In the genomic region with DNA sequence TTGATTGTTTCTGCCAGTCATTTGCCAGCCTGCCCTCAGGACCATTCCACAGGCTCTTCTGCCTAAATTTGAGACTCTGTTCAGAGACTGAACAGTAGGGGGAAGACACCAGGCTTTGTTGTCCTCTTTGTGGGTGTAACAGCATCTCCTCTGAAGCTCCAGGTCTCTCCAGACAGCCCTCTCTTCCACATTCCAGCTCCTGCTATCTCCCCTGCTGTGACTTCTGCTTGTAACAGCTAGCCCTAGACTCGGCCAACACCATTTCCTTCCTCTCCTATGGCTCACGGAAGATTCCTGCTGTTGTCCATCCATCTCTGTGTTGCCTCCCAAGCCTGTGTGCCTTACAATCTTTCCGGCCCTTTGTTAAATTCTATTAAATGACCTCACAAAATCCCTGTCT, we compare ENCODE assay signal across 1 cellular context.
TF ChIP-seq lines count a peak whose summit lies in the region.

No MANE protein-coding gene starts in this region.

TF ChIP-seq in GM23338, 12 proteins besides CTCF, POLR2A, EP300 and RAD21 (continued from another document):
- TF ChIP-seq, protein P1, sequence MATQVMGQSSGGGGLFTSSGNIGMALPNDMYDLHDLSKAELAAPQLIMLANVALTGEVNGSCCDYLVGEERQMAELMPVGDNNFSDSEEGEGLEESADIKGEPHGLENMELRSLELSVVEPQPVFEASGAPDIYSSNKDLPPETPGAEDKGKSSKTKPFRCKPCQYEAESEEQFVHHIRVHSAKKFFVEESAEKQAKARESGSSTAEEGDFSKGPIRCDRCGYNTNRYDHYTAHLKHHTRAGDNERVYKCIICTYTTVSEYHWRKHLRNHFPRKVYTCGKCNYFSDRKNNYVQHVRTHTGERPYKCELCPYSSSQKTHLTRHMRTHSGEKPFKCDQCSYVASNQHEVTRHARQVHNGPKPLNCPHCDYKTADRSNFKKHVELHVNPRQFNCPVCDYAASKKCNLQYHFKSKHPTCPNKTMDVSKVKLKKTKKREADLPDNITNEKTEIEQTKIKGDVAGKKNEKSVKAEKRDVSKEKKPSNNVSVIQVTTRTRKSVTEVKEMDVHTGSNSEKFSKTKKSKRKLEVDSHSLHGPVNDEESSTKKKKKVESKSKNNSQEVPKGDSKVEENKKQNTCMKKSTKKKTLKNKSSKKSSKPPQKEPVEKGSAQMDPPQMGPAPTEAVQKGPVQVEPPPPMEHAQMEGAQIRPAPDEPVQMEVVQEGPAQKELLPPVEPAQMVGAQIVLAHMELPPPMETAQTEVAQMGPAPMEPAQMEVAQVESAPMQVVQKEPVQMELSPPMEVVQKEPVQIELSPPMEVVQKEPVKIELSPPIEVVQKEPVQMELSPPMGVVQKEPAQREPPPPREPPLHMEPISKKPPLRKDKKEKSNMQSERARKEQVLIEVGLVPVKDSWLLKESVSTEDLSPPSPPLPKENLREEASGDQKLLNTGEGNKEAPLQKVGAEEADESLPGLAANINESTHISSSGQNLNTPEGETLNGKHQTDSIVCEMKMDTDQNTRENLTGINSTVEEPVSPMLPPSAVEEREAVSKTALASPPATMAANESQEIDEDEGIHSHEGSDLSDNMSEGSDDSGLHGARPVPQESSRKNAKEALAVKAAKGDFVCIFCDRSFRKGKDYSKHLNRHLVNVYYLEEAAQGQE (IDR thresholded peaks at IDR 0.05; ENCODE audit: unreplicated experiment) = no peak
- TF ChIP-seq, protein P2, sequence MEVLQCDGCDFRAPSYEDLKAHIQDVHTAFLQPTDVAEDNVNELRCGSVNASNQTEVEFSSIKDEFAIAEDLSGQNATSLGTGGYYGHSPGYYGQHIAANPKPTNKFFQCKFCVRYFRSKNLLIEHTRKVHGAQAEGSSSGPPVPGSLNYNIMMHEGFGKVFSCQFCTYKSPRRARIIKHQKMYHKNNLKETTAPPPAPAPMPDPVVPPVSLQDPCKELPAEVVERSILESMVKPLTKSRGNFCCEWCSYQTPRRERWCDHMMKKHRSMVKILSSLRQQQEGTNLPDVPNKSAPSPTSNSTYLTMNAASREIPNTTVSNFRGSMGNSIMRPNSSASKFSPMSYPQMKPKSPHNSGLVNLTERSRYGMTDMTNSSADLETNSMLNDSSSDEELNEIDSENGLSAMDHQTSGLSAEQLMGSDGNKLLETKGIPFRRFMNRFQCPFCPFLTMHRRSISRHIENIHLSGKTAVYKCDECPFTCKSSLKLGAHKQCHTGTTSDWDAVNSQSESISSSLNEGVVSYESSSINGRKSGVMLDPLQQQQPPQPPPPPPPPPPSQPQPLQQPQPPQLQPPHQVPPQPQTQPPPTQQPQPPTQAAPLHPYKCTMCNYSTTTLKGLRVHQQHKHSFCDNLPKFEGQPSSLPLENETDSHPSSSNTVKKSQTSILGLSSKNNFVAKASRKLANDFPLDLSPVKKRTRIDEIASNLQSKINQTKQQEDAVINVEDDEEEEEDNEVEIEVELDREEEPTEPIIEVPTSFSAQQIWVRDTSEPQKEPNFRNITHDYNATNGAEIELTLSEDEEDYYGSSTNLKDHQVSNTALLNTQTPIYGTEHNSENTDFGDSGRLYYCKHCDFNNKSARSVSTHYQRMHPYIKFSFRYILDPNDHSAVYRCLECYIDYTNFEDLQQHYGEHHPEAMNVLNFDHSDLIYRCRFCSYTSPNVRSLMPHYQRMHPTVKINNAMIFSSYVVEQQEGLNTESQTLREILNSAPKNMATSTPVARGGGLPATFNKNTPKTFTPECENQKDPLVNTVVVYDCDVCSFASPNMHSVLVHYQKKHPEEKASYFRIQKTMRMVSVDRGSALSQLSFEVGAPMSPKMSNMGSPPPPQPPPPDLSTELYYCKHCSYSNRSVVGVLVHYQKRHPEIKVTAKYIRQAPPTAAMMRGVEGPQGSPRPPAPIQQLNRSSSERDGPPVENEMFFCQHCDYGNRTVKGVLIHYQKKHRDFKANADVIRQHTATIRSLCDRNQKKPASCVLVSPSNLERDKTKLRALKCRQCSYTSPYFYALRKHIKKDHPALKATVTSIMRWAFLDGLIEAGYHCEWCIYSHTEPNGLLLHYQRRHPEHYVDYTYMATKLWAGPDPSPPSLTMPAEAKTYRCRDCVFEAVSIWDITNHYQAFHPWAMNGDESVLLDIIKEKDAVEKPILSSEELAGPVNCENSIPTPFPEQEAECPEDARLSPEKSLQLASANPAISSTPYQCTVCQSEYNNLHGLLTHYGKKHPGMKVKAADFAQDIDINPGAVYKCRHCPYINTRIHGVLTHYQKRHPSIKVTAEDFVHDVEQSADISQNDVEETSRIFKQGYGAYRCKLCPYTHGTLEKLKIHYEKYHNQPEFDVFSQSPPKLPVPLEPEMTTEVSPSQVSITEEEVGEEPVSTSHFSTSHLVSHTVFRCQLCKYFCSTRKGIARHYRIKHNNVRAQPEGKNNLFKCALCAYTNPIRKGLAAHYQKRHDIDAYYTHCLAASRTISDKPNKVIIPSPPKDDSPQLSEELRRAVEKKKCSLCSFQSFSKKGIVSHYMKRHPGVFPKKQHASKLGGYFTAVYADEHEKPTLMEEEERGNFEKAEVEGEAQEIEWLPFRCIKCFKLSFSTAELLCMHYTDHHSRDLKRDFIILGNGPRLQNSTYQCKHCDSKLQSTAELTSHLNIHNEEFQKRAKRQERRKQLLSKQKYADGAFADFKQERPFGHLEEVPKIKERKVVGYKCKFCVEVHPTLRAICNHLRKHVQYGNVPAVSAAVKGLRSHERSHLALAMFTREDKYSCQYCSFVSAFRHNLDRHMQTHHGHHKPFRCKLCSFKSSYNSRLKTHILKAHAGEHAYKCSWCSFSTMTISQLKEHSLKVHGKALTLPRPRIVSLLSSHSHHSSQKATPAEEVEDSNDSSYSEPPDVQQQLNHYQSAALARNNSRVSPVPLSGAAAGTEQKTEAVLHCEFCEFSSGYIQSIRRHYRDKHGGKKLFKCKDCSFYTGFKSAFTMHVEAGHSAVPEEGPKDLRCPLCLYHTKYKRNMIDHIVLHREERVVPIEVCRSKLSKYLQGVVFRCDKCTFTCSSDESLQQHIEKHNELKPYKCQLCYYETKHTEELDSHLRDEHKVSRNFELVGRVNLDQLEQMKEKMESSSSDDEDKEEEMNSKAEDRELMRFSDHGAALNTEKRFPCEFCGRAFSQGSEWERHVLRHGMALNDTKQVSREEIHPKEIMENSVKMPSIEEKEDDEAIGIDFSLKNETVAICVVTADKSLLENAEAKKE (CRISPR knock-in tag; IDR thresholded peaks at IDR 0.05) = peak; percentile 53; the same call in 1 of the 2 replicates
